ENCODE assay signal across 12 cellular contexts in genomic region chr16:48300391-48300856, GRCh38. TPM values are rescaled to one million over a fixed set of nuclear protein-coding genes. Genes with fewer than 3 reads are reported as not detected.
A peak's percentile ranks its signal among the peaks of the same experiment; 100 is the strongest.
DNase-seq lines count a peak whose midpoint lies in the region; ATAC-seq and TF ChIP-seq lines count a peak whose summit lies in the region.
"Had no signal": no experiment of that assay in that cellular context is flagged by ENCODE, and none has a peak within 500 bp of the region (broad histone marks: within the 10 kb centered on the region; RNA-seq: fewer than 3 reads in every experiment).

No MANE protein-coding gene starts in this region.

- no peaks in the 10 kb centered on the region for H3K27me3 Mint-ChIP-seq in activated CD4-positive, alpha-beta memory T cell treated with anti-CD3 and anti-CD28 coated beads for 36 hours

- H3K27ac ChIP-seq in ACC112 (ENCODE audit: low read depth, low read length) (peak overlapping the region; percentile 48), vagina (no peak overlapping the region)

- TF ChIP-seq CTCF in vagina (IDR thresholded peaks at IDR 0.05) (no peak), mucosa of descending colon (IDR thresholded peaks at IDR 0.05) (no peak)

- no peak overlapping the region for H2AFZ ChIP-seq in ACC112 (ENCODE audit: low read length, unreplicated experiment)

- no peaks in the 10 kb centered on the region for H3K9me3 ChIP-seq in vagina
- no peaks in the 10 kb centered on the region for H3K9me3 ChIP-seq in mucosa of descending colon

- peaks cover 42% of the 10 kb centered on the region for H3K36me3 Mint-ChIP-seq in activated CD4-positive, alpha-beta memory T cell treated with anti-CD3 and anti-CD28 coated beads for 36 hours

- H3K27ac Mint-ChIP-seq in activated CD4-positive, alpha-beta memory T cell treated with anti-CD3 and anti-CD28 coated beads for 36 hours, result peak overlapping the region; percentile 50

- H3K4me1 ChIP-seq in ACC112 (ENCODE audit: control insufficient read depth, insufficient read depth, low read length, unreplicated experiment) (peaks cover 3% of the 10 kb centered on the region), vagina (no peaks in the 10 kb centered on the region), mucosa of descending colon (ENCODE audit: low read depth) (peaks cover 4% of the 10 kb centered on the region)

- intact Hi-C loops in activated CD4-positive, alpha-beta memory T cell treated with anti-CD3 and anti-CD28 coated beads for 36 hours (cut with micrococcal nuclease), result no loop called here
- intact Hi-C loops in vagina (cut with DNase I) (no loop called here), mucosa of descending colon (cut with DNase I, micrococcal nuclease) (no loop called here)

- H3K36me3 ChIP-seq in ACC112 (ENCODE audit: insufficient read depth, low read length) (peaks cover 45% of the 10 kb centered on the region), vagina (peaks cover 0 to 68% of the 10 kb centered on the region in 2 donors), mucosa of descending colon (ENCODE audit: low read depth) (peaks cover 6% of the 10 kb centered on the region)

- H3K4me3 ChIP-seq in ACC112 (ENCODE audit: low read depth, low read length) (no peak overlapping the region), vagina (no peak overlapping the region), mucosa of descending colon (no peak overlapping the region)

- no peaks in the 10 kb centered on the region for H3K79me2 ChIP-seq in ACC112 (ENCODE audit: control insufficient read depth, insufficient read depth, low read length, unreplicated experiment)

- peak; percentile 57 for DNase-seq in H4 (ENCODE audit: low spot score)
- DNase-seq in activated CD4-positive, alpha-beta memory T cell treated with anti-CD3 and anti-CD28 coated beads for 36 hours, result no peak
- peak; percentile 81 for DNase-seq in iris pigment epithelial cell (ENCODE audit: low read depth)
- no peak for DNase-seq in vagina (ENCODE audit: extremely low spot score in 2 of 2)
- no peak for DNase-seq in mucosa of descending colon
- DNase-seq in pons (ENCODE audit: low spot score), result no peak
- DNase-seq: activated effector memory CD4-positive, alpha-beta T cell treated with anti-CD3 and anti-CD28 coated beads, Interleukin-2, amount 50 U/mL, for 16 hours; KBM-7 had no signal

- no peaks in the 10 kb centered on the region for H3K9me3 Mint-ChIP-seq in activated CD4-positive, alpha-beta memory T cell treated with anti-CD3 and anti-CD28 coated beads for 36 hours

- H3K4me1 Mint-ChIP-seq in activated CD4-positive, alpha-beta memory T cell treated with anti-CD3 and anti-CD28 coated beads for 36 hours (ENCODE audit: low read depth), result peaks cover 2% of the 10 kb centered on the region

- CTCF ChIA-PET in activated CD4-positive, alpha-beta memory T cell treated with anti-CD3 and anti-CD28 coated beads for 36 hours (lab: Charles Lee), result no interaction called here

- H3K27me3 ChIP-seq in ACC112 (ENCODE audit: insufficient read depth, low read length), result no peaks in the 10 kb centered on the region
- no peaks in the 10 kb centered on the region for H3K27me3 ChIP-seq in vagina

- no peak overlapping the region for H3K4me3 Mint-ChIP-seq in activated CD4-positive, alpha-beta memory T cell treated with anti-CD3 and anti-CD28 coated beads for 36 hours

- ATAC-seq in mucosa of descending colon, result no peak
- ATAC-seq in HG03565 (IDR thresholded peaks at IDR 0.05; ENCODE audit: unreplicated experiment), result no peak

- POLR2A ChIA-PET in activated CD4-positive, alpha-beta memory T cell treated with anti-CD3 and anti-CD28 coated beads for 36 hours (lab: Charles Lee), result no interaction called here

- TF ChIP-seq POLR2A in vagina (IDR thresholded peaks at IDR 0.05), result no peak

RNA-seq across cellular contexts. Expression of gene ABCC11, which starts 53.1 kb away (rescaled TPM):
- 0.02 TPM in 1 of 2 replicates, not detected in the other for total RNA-seq in H4 (2014; rRNA removed; shearing (Covaris generic))
- under 1 TPM; 0.15 to 0.33 TPM for total RNA-seq in activated CD4-positive, alpha-beta memory T cell treated with anti-CD3 and anti-CD28 coated beads for 36 hours
- total RNA-seq in vagina, result not detected
- under 1 TPM; 0.32 to 0.35 (median 0.34) TPM for total RNA-seq in mucosa of descending colon
- total RNA-seq: kidney epithelial cell, pulmonary artery endothelial cell had no signal

RNA-seq across cellular contexts. Expression of gene LONP2, which starts 56.3 kb away (rescaled TPM):
- 25.2 and 36.8 TPM in 2 replicates for total RNA-seq in H4 (2014; rRNA removed; shearing (Covaris generic))
- 10 to 100 TPM; 56.6 to 56.8 TPM for total RNA-seq in activated CD4-positive, alpha-beta memory T cell treated with anti-CD3 and anti-CD28 coated beads for 36 hours
- total RNA-seq in vagina (40.3 TPM), mucosa of descending colon (10 to 100 TPM; 55.8 to 80.4 (median 68.4) TPM)

Comparison
In these comparisons a context has a peak if more than half of its experiments do, and no peak if none do; other contexts are left out.
1. DNase-seq: peak in H4 (single experiment) and iris pigment epithelial cell (single experiment); none in activated CD4-positive, alpha-beta memory T cell treated with anti-CD3 and anti-CD28 coated beads for 36 hours (single experiment), vagina (0 of 2), mucosa of descending colon (0 of 3) and pons (single experiment).